In the genomic region with DNA sequence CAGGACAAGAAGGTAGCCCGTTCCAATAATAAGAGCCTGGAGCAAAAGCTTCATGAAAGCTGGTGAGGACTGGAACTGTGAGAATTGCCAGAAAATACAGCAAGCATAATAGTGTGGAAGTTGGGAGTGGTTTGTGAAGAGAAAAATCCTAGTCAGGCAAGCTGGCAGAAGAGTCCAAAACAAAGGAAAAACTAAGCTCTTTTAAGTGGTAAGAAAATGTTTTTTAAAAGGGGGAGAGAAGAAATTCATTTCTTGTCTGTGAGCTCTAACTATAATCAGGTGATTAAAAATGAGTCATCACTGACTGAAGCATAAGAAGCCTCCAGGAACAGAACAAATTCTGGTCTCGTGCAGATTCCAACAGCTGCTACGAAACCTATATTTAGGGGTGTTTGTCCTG, we compare ENCODE assay signal across 20 cellular contexts.
DNase-seq lines count a peak whose midpoint lies in the region; ATAC-seq, FAIRE-seq and TF ChIP-seq lines count a peak whose summit lies in the region.
"Had no signal": no experiment of that assay in that cellular context is flagged by ENCODE, and none has a peak within 500 bp of the region (broad histone marks: within the 10 kb centered on the region; RNA-seq: fewer than 3 reads in every experiment).

No MANE protein-coding gene starts in this region.

- no peak overlapping the region for H3K9ac ChIP-seq in astrocyte (ENCODE audit: low read length)

- H3K4me1 ChIP-seq in astrocyte (ENCODE audit: insufficient read depth, low read length) (no peaks in the 10 kb centered on the region), foreskin keratinocyte (peaks cover 7% of the 10 kb centered on the region)
- H3K4me1 ChIP-seq: body of pancreas had no signal

- no peak for FAIRE-seq in astrocyte (lab: Jason Lieb, UNC)
- FAIRE-seq: frontal cortex had no signal

- no peaks in the 10 kb centered on the region for H3K36me3 ChIP-seq in astrocyte (ENCODE audit: insufficient read depth, low read length)

- no peaks in the 10 kb centered on the region for H3K27me3 ChIP-seq in astrocyte (ENCODE audit: insufficient read depth, low read length)
- H3K27me3 ChIP-seq in foreskin keratinocyte: no peaks in the 10 kb centered on the region
- H3K27me3 ChIP-seq: body of pancreas had no signal

- no peak overlapping the region for H3K4me3 Mint-ChIP-seq in astrocyte (ENCODE audit: unreplicated experiment)
- H3K4me3 Mint-ChIP-seq: nephron progenitor cell, T-helper 17 cell had no signal

- H3K4me2 ChIP-seq in astrocyte (ENCODE audit: low read length): no peak overlapping the region

- no peaks in the 10 kb centered on the region for H4K20me1 ChIP-seq in astrocyte (ENCODE audit: insufficient read depth, low read length)

- peaks cover 3% of the 10 kb centered on the region for H3K9me3 Mint-ChIP-seq in astrocyte (ENCODE audit: unreplicated experiment)

- peak overlapping the region; percentile 16 for H3K27ac Mint-ChIP-seq in astrocyte (ENCODE audit: unreplicated experiment)
- H3K27ac Mint-ChIP-seq: nephron progenitor cell, T-helper 17 cell had no signal

- no peaks in the 10 kb centered on the region for H3K27me3 Mint-ChIP-seq in astrocyte (ENCODE audit: low read depth, unreplicated experiment)
- H3K27me3 Mint-ChIP-seq: T-helper 17 cell had no signal

- peak; percentile 93 for ATAC-seq in foreskin keratinocyte
- ATAC-seq in GM21737 (IDR thresholded peaks at IDR 0.05; ENCODE audit: unreplicated experiment): no peak
- ATAC-seq in GM18861 (IDR thresholded peaks at IDR 0.05; ENCODE audit: unreplicated experiment): no peak
- ATAC-seq: body of pancreas, T-helper 17 cell had no signal

- H3K79me2 ChIP-seq in astrocyte (ENCODE audit: insufficient read depth, low read length): no peaks in the 10 kb centered on the region

- DNase-seq in DMS53 (lab: John Stamatoyannopoulos, UW): peak; percentile 32
- DNase-seq in DMS53 treated with DMSO at 0.1 percent for 48 hours (lab: John Stamatoyannopoulos, UW; ENCODE audit: unreplicated experiment): no peak
- no peak for DNase-seq in astrocyte (ENCODE audit: low read depth)
- DNase-seq in foreskin keratinocyte: peak; percentile 10 to 44
- peak; percentile 38 for DNase-seq in superior temporal gyrus (ENCODE audit: extremely low spot score)
- no peak for DNase-seq in ecto neural progenitor cell (ENCODE audit: low spot score)
- DNase-seq: activated CD4-positive, alpha-beta T cell treated with anti-CD3 and anti-CD28 coated beads for 1 hour; activated gamma-delta T cell; body of pancreas; DND-41; H7; NCI-H2081 treated with DMSO at 0.1 percent for 48 hours; nephron progenitor cell; stimulated activated CD4-positive, alpha-beta T cell treated with anti-CD3 and anti-CD28 coated beads, Interleukin-1b, Interleukin-23, amount 100 ng/mL, for 48 hours; substantia nigra; T-helper 17 cell had no signal

- H3K4me3 ChIP-seq in astrocyte (ENCODE audit: insufficient read depth, low read depth, low read length): no peak overlapping the region
- H3K4me3 ChIP-seq: body of pancreas had no signal

- no peak overlapping the region for H2AFZ ChIP-seq in astrocyte (ENCODE audit: low read depth, low read length)

- peaks cover 9% of the 10 kb centered on the region for H3K4me1 Mint-ChIP-seq in astrocyte (ENCODE audit: low read depth, unreplicated experiment)
- H3K4me1 Mint-ChIP-seq: nephron progenitor cell, T-helper 17 cell had no signal

- no peaks in the 10 kb centered on the region for H3K36me3 Mint-ChIP-seq in astrocyte (ENCODE audit: low read depth, unreplicated experiment)

- no peak for TF ChIP-seq CTCF in astrocyte (IDR thresholded peaks at IDR 0.05; ENCODE audit: insufficient read depth, low read depth, low read length)
- TF ChIP-seq CTCF in foreskin keratinocyte (conservative IDR thresholded peaks at IDR 0.05): no peak

- H3K27ac ChIP-seq in astrocyte (ENCODE audit: low read depth, low read length) (no peak overlapping the region), foreskin keratinocyte (no peak overlapping the region)
- H3K27ac ChIP-seq: 22Rv1, body of pancreas had no signal

- no peaks in the 10 kb centered on the region for H3K9me3 ChIP-seq in astrocyte (ENCODE audit: insufficient read depth, low read depth, low read length)
- H3K9me3 ChIP-seq: body of pancreas had no signal

Comparison
In these comparisons a context has a peak if more than half of its experiments do, and no peak if none do; other contexts are left out.
1. DNase-seq: peak in DMS53 (single experiment), foreskin keratinocyte (2 of 2) and superior temporal gyrus (single experiment); none in DMS53 treated with DMSO at 0.1 percent for 48 hours (single experiment), astrocyte (single experiment) and ecto neural progenitor cell (single experiment).